In the genomic region with DNA sequence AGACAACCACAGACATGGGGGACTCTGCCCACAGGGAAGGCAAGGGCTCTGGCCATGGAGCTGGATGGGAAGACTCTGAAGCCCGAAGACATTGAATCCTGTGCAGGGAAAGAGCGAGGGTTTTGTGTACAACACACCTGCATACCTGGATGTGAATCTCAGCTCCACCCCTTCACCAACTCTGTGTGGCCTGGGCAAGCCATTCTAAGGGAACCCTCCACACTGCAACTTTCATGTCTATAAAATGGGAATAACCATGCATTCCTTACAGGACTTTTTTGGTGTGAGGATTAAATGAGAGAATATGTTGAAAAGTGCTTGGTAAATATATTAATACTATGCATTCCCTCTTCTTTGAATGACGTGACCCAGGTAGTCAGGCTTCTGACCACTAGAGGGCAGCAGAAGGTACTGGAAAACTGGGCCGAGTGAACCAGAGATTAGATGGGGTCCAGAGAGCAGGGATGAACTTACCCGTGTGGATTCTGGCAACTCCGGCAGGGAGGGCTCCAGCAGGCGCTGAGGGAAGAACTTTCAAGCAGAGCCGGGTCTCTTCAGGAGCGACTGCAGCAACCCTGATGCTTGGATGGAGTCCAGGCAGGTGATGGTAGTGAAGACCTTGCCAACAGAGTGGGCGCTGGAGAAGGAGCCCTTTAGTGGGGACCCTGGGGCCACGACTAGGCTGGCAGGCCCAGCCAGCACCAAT, we compare ENCODE assay signal across 7 cellular contexts. TPM values are rescaled to one million over a fixed set of nuclear protein-coding genes. Genes with fewer than 3 reads are reported as not detected.
DNase-seq lines count a peak whose midpoint lies in the region; TF ChIP-seq lines count a peak whose summit lies in the region.

No MANE protein-coding gene starts in this region.

- WGBS in esophagus, 2 donors: 13 to 17% methylated on average over 11 of the region's 11 CpGs

- peak overlapping the region; percentile 92 to 96 for H3K27ac ChIP-seq in esophagus (ENCODE audit: low read depth in 2 of 2, low read length in 1 of 2)

- DNase-seq in GM13976 (ENCODE audit: low spot score): peak; percentile 84
- peak in 64 of 76 experiments; percentile 5 to 82 (median 54) for DNase-seq in HUDEP-2 (lab: John Stamatoyannopoulos, UW; ENCODE audit: unreplicated experiment in 76 of 76)
- peak; percentile 27 for DNase-seq in NOMO-1 treated with DMSO at 0.1 percent for 48 hours (lab: John Stamatoyannopoulos, UW; ENCODE audit: unreplicated experiment)
- peak; percentile 53 for DNase-seq in activated T-cell treated with anti-CD3 and anti-CD28 coated beads for 1 hour (ENCODE audit: low read depth)
- peak; percentile 80 for DNase-seq in myocyte (ENCODE audit: low read depth)
- DNase-seq in stimulated activated CD8-positive, alpha-beta memory T cell treated with anti-CD3 and anti-CD28 coated beads, Interleukin-7, amount 100 ng/mL, for 4 hours (ENCODE audit: low read depth in 2 of 2): peak; percentile 11 to 31

- peak overlapping the region; percentile 33 to 36 for H3K4me3 ChIP-seq in esophagus (ENCODE audit: low read depth in 1 of 2, low read length in 2 of 2)

- no peaks in the 10 kb centered on the region for H3K27me3 ChIP-seq in esophagus (ENCODE audit: control insufficient read depth in 1 of 2, insufficient read depth in 2 of 2, low read length in 2 of 2)

- TF ChIP-seq CTCF in GM13976 (IDR thresholded peaks at IDR 0.05; ENCODE audit: borderline replicate concordance, control extremely low read depth, extremely low read depth, insufficient read depth, missing control alignments): peak; percentile 86

- no peaks in the 10 kb centered on the region for H3K9me3 ChIP-seq in esophagus (ENCODE audit: control insufficient read depth in 2 of 2, insufficient read depth in 1 of 2, low read depth in 1 of 2, low read length in 1 of 2)

- H3K36me3 ChIP-seq in esophagus (ENCODE audit: control insufficient read depth in 2 of 2, insufficient read depth in 2 of 2, low read length in 1 of 2): peaks cover under 1 to 38% of the 10 kb centered on the region in 2 donors

- peaks cover 0 to 9% of the 10 kb centered on the region in 2 donors for H3K4me1 ChIP-seq in esophagus (ENCODE audit: control insufficient read depth in 2 of 2, insufficient read depth in 2 of 2, low read length in 1 of 2)

- in situ Hi-C loops in GM13976 (cut with MboI; ENCODE audit: low sequenced_read_pairs, unreplicated experiment): no loop called here

RNA-seq across cellular contexts. Expression of a gene that starts 0.9 kb away (rescaled TPM):
- polyA plus RNA-seq in esophagus: 100 to 1,000 TPM; 440 to 749 TPM
- 0.68 TPM in 1 of 2 replicates, not detected in the other for total RNA-seq in myocyte
- 0.03 TPM for polyA plus RNA-seq in myocyte (2012)

RNA-seq across cellular contexts. Expression of a gene that starts 27.0 kb away (rescaled TPM):
- polyA plus RNA-seq in esophagus: 10 to 100 TPM; 45.3 to 52.3 TPM
- total RNA-seq in myocyte: 28.1 and 33.1 TPM in 2 replicates
- polyA plus RNA-seq in myocyte (2012): 35.1 TPM

RNA-seq across cellular contexts. Expression of a gene that starts 54.2 kb away (rescaled TPM):
- 10 to 100 TPM; 21.7 to 37.4 TPM for polyA plus RNA-seq in esophagus
- total RNA-seq in myocyte: 38.9 and 59.4 TPM in 2 replicates
- polyA plus RNA-seq in myocyte (2012): 60.9 TPM

Comparison
In these comparisons a context has a peak if more than half of its experiments do, and no peak if none do; other contexts are left out.
1. Peak in every context shown above with its lines: DNase-seq, H3K4me3 ChIP-seq and H3K27ac ChIP-seq.
2. DNase-seq: peak in every context shown above with its lines; median percentile 84 in GM13976; 80 in myocyte; 54 in HUDEP-2; 53 in activated T-cell treated with anti-CD3 and anti-CD28 coated beads for 1 hour; 27 in NOMO-1 treated with DMSO at 0.1 percent for 48 hours; 21 in stimulated activated CD8-positive, alpha-beta memory T cell treated with anti-CD3 and anti-CD28 coated beads, Interleukin-7, amount 100 ng/mL, for 4 hours.